Comparison of ENCODE assay signal across 8 cellular contexts in genomic region chr6:4775591-4776492, GRCh38. TPM values are rescaled to one million over a fixed set of nuclear protein-coding genes. Genes with fewer than 3 reads are reported as not detected.
DNase-seq lines count a peak whose midpoint lies in the region; ATAC-seq, FAIRE-seq and TF ChIP-seq lines count a peak whose summit lies in the region.

A gene with protein sequence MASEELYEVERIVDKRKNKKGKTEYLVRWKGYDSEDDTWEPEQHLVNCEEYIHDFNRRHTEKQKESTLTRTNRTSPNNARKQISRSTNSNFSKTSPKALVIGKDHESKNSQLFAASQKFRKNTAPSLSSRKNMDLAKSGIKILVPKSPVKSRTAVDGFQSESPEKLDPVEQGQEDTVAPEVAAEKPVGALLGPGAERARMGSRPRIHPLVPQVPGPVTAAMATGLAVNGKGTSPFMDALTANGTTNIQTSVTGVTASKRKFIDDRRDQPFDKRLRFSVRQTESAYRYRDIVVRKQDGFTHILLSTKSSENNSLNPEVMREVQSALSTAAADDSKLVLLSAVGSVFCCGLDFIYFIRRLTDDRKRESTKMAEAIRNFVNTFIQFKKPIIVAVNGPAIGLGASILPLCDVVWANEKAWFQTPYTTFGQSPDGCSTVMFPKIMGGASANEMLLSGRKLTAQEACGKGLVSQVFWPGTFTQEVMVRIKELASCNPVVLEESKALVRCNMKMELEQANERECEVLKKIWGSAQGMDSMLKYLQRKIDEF (plus strand): TSS chr6:4776404. CDS start chr6:4776784, 380 bp downstream.

- H3K27me3 Mint-ChIP-seq in T-helper 17 cell, result no peaks in the 10 kb centered on the region

- H3K9me3 ChIP-seq in T-helper 17 cell (ENCODE audit: control insufficient read depth, low read length, poor library complexity, severe bottlenecking) (no peaks in the 10 kb centered on the region), right atrium auricular region (no peaks in the 10 kb centered on the region)

- no peak for FAIRE-seq in urothelium cell line (lab: Jason Lieb, UNC)

- H3K4me3 Mint-ChIP-seq in T-helper 17 cell, result peak within 1 kb of the TSS; percentile 92

- H3K4me3 ChIP-seq in right atrium auricular region, result peak within 1 kb of the TSS; percentile 75 to 78

- H3K27ac Mint-ChIP-seq in T-helper 17 cell, result no peak within 1 kb of the TSS

- in situ Hi-C loops in GM13977 (cut with MboI; ENCODE audit: low pct_unique_long_range_greater_than_20kb, low sequenced_read_pairs, unreplicated experiment), result no loop called here

- ATAC-seq in HG02884 (IDR thresholded peaks at IDR 0.05; ENCODE audit: unreplicated experiment), result peak; percentile 49
- ATAC-seq in T-helper 17 cell, result peak; percentile 86

- H3K4me1 Mint-ChIP-seq in T-helper 17 cell, result peaks cover 25% of the 10 kb centered on the region

- peak; percentile 23 for TF ChIP-seq CTCF in GM13977 (IDR thresholded peaks at IDR 0.05; ENCODE audit: extremely low read depth, insufficient read depth, missing control alignments)
- peak in 1 of 2 donors; percentile 49 for TF ChIP-seq CTCF in right atrium auricular region (IDR thresholded peaks at IDR 0.05)

- peak; percentile 96 for DNase-seq in GM13977 (ENCODE audit: low spot score)
- DNase-seq in NCI-H1694 (lab: John Stamatoyannopoulos, UW), result peak; percentile 17
- peak; percentile 85 to 91 (median 88) for DNase-seq in T-helper 17 cell
- DNase-seq in amygdala (lab: John Stamatoyannopoulos, UW), result peak in 52 of 56 donors; percentile 15 to 86 (median 68)
- DNase-seq in right atrium auricular region (ENCODE audit: low spot score), result peak; percentile 83
- peak; percentile 89 for DNase-seq in putamen (ENCODE audit: low spot score)
- peak; percentile 93 for DNase-seq in urothelium cell line (ENCODE audit: low spot score)

- H3K36me3 Mint-ChIP-seq in T-helper 17 cell (ENCODE audit: low read depth), result no peaks in the 10 kb centered on the region

- no peaks in the 10 kb centered on the region for H3K36me3 ChIP-seq in right atrium auricular region

- H3K27ac ChIP-seq in right atrium auricular region, result peak within 1 kb of the TSS; percentile 80 to 84

- H3K4me1 ChIP-seq in right atrium auricular region, result peaks cover 0 to 25% of the 10 kb centered on the region in 2 donors

- no peaks in the 10 kb centered on the region for H3K27me3 ChIP-seq in right atrium auricular region

RNA-seq across cellular contexts. Expression of the gene that starts here (rescaled TPM):
- total RNA-seq in T-helper 17 cell (10 to 100 TPM; 21.2 to 31.5 TPM), right atrium auricular region (10 to 100 TPM; 23.7 to 28.9 TPM)

Comparison
In these comparisons a context has a peak if more than half of its experiments do, and no peak if none do; other contexts are left out.
1. Peak in every context shown above with its lines: DNase-seq, ATAC-seq, H3K4me3 ChIP-seq and H3K27ac ChIP-seq.
2. DNase-seq: peak in every context shown above with its lines; median percentile 96 in GM13977; 93 in urothelium cell line; 89 in putamen; 88 in T-helper 17 cell; 83 in right atrium auricular region; 68 in amygdala; 17 in NCI-H1694.